ENCODE assay signal across 10 cellular contexts in the genomic region with DNA sequence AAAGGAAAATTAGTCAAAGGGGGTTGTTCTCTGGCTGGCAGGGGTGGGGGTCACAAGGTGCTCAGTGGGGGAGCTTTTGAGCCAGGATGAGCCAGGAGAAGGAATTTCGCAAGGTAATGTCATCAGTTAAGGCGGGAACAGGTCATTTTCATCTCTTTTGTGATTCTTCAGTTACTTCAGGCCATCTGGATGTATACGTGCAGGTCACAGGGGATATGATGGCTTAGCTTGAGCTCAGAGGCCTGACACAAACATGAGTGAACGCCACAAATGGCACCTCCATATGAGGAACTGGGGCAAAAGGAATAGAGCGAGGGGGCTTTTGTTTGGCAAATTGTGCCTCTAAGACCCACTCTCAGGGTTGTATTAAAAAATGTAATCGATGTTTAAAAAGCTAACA. TPM values are rescaled to one million over a fixed set of nuclear protein-coding genes. Genes with fewer than 3 reads are reported as not detected.
DNase-seq lines count a peak whose midpoint lies in the region; ATAC-seq and TF ChIP-seq lines count a peak whose summit lies in the region.
"Not testable (repeated sequence)": the region's sequence is repeated elsewhere in the genome, so short reads cannot be mapped to it uniquely, and the experiment has no call there.
"Had no signal": no experiment of that assay in that cellular context is flagged by ENCODE, and none has a peak within 500 bp of the region (broad histone marks: within the 10 kb centered on the region; RNA-seq: fewer than 3 reads in every experiment).

No MANE protein-coding gene starts in this region.

- peak overlapping the region; percentile 88 for H3K56ac ChIP-seq in mesendoderm (ENCODE audit: low read length)

- not testable (repeated sequence) for H3K36me3 Mint-ChIP-seq in brain; endodermal cell (ENCODE audit: low read depth); stimulated activated naive B cell treated with anti-CD40 and anti-IgM and Interleukin-4, amounts not matched to agents 10 μg/mL and 1 μg/mL and 100 μg/mL, for 72 hours

- peak overlapping the region; percentile 87 for H3K4ac ChIP-seq in mesendoderm (ENCODE audit: low read depth, low read length)

- not testable (repeated sequence) for H3K4me3 Mint-ChIP-seq in brain; stimulated activated naive B cell treated with anti-CD40 and anti-IgM and Interleukin-4, amounts not matched to agents 10 μg/mL and 1 μg/mL and 100 μg/mL, for 72 hours
- peak overlapping the region; percentile 30 for H3K4me3 Mint-ChIP-seq in endodermal cell

- ATAC-seq in stimulated activated naive B cell treated with anti-CD40 and anti-IgM and Interleukin-4, amounts not matched to agents 10 μg/mL and 1 μg/mL and 100 μg/mL, for 72 hours (replicated peaks) = not testable (repeated sequence)

- H3K4me1 ChIP-seq in HUES48 (ENCODE audit: control insufficient read depth, insufficient read depth, low read length) (peaks cover 59% of the 10 kb centered on the region), endodermal cell (ENCODE audit: control insufficient read depth, insufficient read depth, low read length) (peaks cover 44% of the 10 kb centered on the region), iPS-18a (ENCODE audit: control insufficient read depth, low read depth, low read length) (peaks cover 70% of the 10 kb centered on the region), mesendoderm (ENCODE audit: control insufficient read depth, low read depth, low read length) (peaks cover 41% of the 10 kb centered on the region)

- H2BK5ac ChIP-seq in mesendoderm (ENCODE audit: low read length) = peak overlapping the region; percentile 97

- not testable (repeated sequence) for TF ChIP-seq CTCF in brain (conservative IDR thresholded peaks at IDR 0.05); endodermal cell (conservative IDR thresholded peaks at IDR 0.05)

- H3K4me1 Mint-ChIP-seq in brain = peaks cover 80% of the 10 kb centered on the region
- peaks cover 88% of the 10 kb centered on the region for H3K4me1 Mint-ChIP-seq in endodermal cell
- peaks cover 31 to 37% of the 10 kb centered on the region in 2 donors for H3K4me1 Mint-ChIP-seq in stimulated activated naive B cell treated with anti-CD40 and anti-IgM and Interleukin-4, amounts not matched to agents 10 μg/mL and 1 μg/mL and 100 μg/mL, for 72 hours

- H3K4me3 ChIP-seq in HUES48 (ENCODE audit: low read depth, low read length) (peak overlapping the region; percentile 28; the same call in 1 of the 2 replicates), endodermal cell (ENCODE audit: low read length) (peak overlapping the region; percentile 72), iPS-18a (ENCODE audit: low read length) (peak overlapping the region; percentile 12)
- not testable (repeated sequence) for H3K4me3 ChIP-seq in mesendoderm (ENCODE audit: low read length)

- not testable (repeated sequence) for H3K23ac ChIP-seq in mesendoderm (ENCODE audit: low read length)

- not testable (repeated sequence) for H3K27me3 Mint-ChIP-seq in brain; endodermal cell (ENCODE audit: insufficient read depth); stimulated activated naive B cell treated with anti-CD40 and anti-IgM and Interleukin-4, amounts not matched to agents 10 μg/mL and 1 μg/mL and 100 μg/mL, for 72 hours

- peak overlapping the region in 4 of 5 experiments; percentile 13 to 94 (median 70) for H3K27ac Mint-ChIP-seq in brain
- H3K27ac Mint-ChIP-seq in endodermal cell = peak overlapping the region; percentile 94
- peak overlapping the region; percentile 33 for H3K27ac Mint-ChIP-seq in stimulated activated naive B cell treated with anti-CD40 and anti-IgM and Interleukin-4, amounts not matched to agents 10 μg/mL and 1 μg/mL and 100 μg/mL, for 72 hours

- H4K5ac ChIP-seq in mesendoderm (ENCODE audit: low read length) = peak overlapping the region; percentile 99

- H2BK15ac ChIP-seq in mesendoderm (replicated peaks; ENCODE audit: low read depth) = not testable (repeated sequence)

- DNase-seq in NCI-H82 (lab: John Stamatoyannopoulos, UW) (peak; percentile 54), endodermal cell (peak; percentile 83), mesendoderm (peak; percentile 67)
- DNase-seq in stimulated activated naive B cell treated with anti-CD40 and anti-IgM and Interleukin-4, amounts not matched to agents 10 μg/mL and 1 μg/mL and 100 μg/mL, for 72 hours = not testable (repeated sequence)

- H3K9me3 Mint-ChIP-seq in brain; endodermal cell; stimulated activated naive B cell treated with anti-CD40 and anti-IgM and Interleukin-4, amounts not matched to agents 10 μg/mL and 1 μg/mL and 100 μg/mL, for 72 hours: not testable (repeated sequence)

- not testable (repeated sequence) for H3K4me2 ChIP-seq in mesendoderm (ENCODE audit: low read length)

- not testable (repeated sequence) for H3K79me1 ChIP-seq in mesendoderm (ENCODE audit: low read length)

- H2AK5ac ChIP-seq in mesendoderm (ENCODE audit: low read length) = not testable (repeated sequence)

- not testable (repeated sequence) for H4K8ac ChIP-seq in mesendoderm (ENCODE audit: low read depth, low read length)

- H3K27ac ChIP-seq in HUES48 (ENCODE audit: low read depth, low read length) (peak overlapping the region; percentile 99), endodermal cell (ENCODE audit: low read depth, low read length) (peak overlapping the region; percentile 40), iPS-18a (ENCODE audit: low read length) (peak overlapping the region; percentile 68), mesendoderm (ENCODE audit: low read depth, low read length) (peak overlapping the region; percentile 100)

- H3K9me3 ChIP-seq in HUES48 (ENCODE audit: control insufficient read depth, insufficient read depth, low read length); endodermal cell (ENCODE audit: control insufficient read depth, low read length); iPS-18a (ENCODE audit: control insufficient read depth, low read depth, low read length): not testable (repeated sequence)

- not testable (repeated sequence) for H3K27me3 ChIP-seq in HUES48 (ENCODE audit: control insufficient read depth, insufficient read depth, low read length); endodermal cell (ENCODE audit: control insufficient read depth, insufficient read depth, low read length, poor library complexity, severe bottlenecking); iPS-18a (ENCODE audit: control insufficient read depth, insufficient read depth, low read length); mesendoderm (ENCODE audit: insufficient read depth, low read length, poor library complexity)

- H3K36me3 ChIP-seq in HUES48 (ENCODE audit: control insufficient read depth, insufficient read depth, low read length); endodermal cell (ENCODE audit: control insufficient read depth, insufficient read depth, low read length); iPS-18a (ENCODE audit: control insufficient read depth, low read depth, low read length); mesendoderm (ENCODE audit: control insufficient read depth, insufficient read depth, low read length): not testable (repeated sequence)

- not testable (repeated sequence) for H3K79me2 ChIP-seq in mesendoderm (ENCODE audit: control insufficient read depth, insufficient read depth, low read length)

- H3K18ac ChIP-seq in mesendoderm (ENCODE audit: low read length) = peak overlapping the region; percentile 100

- H2BK120ac ChIP-seq in mesendoderm (ENCODE audit: low read depth, low read length) = peak overlapping the region; percentile 98

- H3K9ac ChIP-seq in HUES48 (ENCODE audit: low read depth, low read length) (peak overlapping the region; percentile 80), endodermal cell (ENCODE audit: extremely low read depth, low read length, poor library complexity, severe bottlenecking) (peak overlapping the region; percentile 22), iPS-18a (ENCODE audit: low read length) (peak overlapping the region; percentile 50), mesendoderm (ENCODE audit: low read length) (peak overlapping the region; percentile 70)

- WGBS in endodermal cell (ENCODE audit: insufficient coverage in 1 of 2, insufficient read length in 1 of 2), 2 experiments = 12 to 32% methylated on average over 4 to 6 of the region's 6 CpGs
- WGBS in mesendoderm (ENCODE audit: extremely low coverage, insufficient coverage, low lambda C conversion rate) = no CpG with 5 or more reads among the region's 6 CpGs

RNA-seq across cellular contexts. Expression of a gene that starts 47.4 kb away (rescaled TPM):
- polyA plus RNA-seq in brain (ENCODE audit: insufficient read depth, low read depth, low replicate concordance) = 14.3 TPM
- total RNA-seq in endodermal cell = 1 to 10 TPM; 1.1 to 1.9 TPM
- polyA plus RNA-seq in endodermal cell (2013, experiment 1 of 2) = 1.4 TPM
- 1.1 TPM for polyA plus RNA-seq in endodermal cell (2013, experiment 2 of 2)
- polyA plus RNA-seq in mesendoderm (2013, experiment 1 of 2) = 1.5 TPM
- 1.2 TPM for polyA plus RNA-seq in mesendoderm (2013, experiment 2 of 2)
- total RNA-seq: HT1080 had no signal
- polyA plus RNA-seq: CD4-positive, CD25-positive, alpha-beta regulatory T cell; CD8-positive, alpha-beta memory T cell had no signal

Comparison
In these comparisons a context has a peak if more than half of its experiments do, and no peak if none do; other contexts are left out.
1. H3K27ac ChIP-seq: peak in every context shown above with its lines; median percentile 100 in mesendoderm; 99 in HUES48; 68 in iPS-18a; 40 in endodermal cell.
2. H3K9ac ChIP-seq: peak in every context shown above with its lines; median percentile 80 in HUES48; 70 in mesendoderm; 50 in iPS-18a; 22 in endodermal cell.
3. H3K27ac Mint-ChIP-seq: peak in every context shown above with its lines; median percentile 94 in endodermal cell; 70 in brain; 33 in stimulated activated naive B cell treated with anti-CD40 and anti-IgM and Interleukin-4, amounts not matched to agents 10 μg/mL and 1 μg/mL and 100 μg/mL, for 72 hours.